Comparison of ENCODE assay signal across 1 cellular context in genomic region chr4:185243879-185244278, GRCh38.
A peak's percentile ranks its signal among the peaks of the same experiment; 100 is the strongest.
TF ChIP-seq lines count a peak whose summit lies in the region.

No MANE protein-coding gene starts in this region.

TF ChIP-seq in HepG2, 621 proteins besides CTCF, POLR2A, EP300 and RAD21:
- TF ChIP-seq ZNF691 (CRISPR knock-in tag; IDR thresholded peaks at IDR 0.05; ENCODE audit: borderline replicate concordance, low read depth) = no peak
- no peak for TF ChIP-seq PHF5A (CRISPR knock-in tag; IDR thresholded peaks at IDR 0.05; ENCODE audit: low read depth, unreplicated experiment)
- TF ChIP-seq ZNF121 (CRISPR knock-in tag; IDR thresholded peaks at IDR 0.05) = peak; percentile 61; the same call in 1 of the 2 replicates
